In the genomic region with DNA sequence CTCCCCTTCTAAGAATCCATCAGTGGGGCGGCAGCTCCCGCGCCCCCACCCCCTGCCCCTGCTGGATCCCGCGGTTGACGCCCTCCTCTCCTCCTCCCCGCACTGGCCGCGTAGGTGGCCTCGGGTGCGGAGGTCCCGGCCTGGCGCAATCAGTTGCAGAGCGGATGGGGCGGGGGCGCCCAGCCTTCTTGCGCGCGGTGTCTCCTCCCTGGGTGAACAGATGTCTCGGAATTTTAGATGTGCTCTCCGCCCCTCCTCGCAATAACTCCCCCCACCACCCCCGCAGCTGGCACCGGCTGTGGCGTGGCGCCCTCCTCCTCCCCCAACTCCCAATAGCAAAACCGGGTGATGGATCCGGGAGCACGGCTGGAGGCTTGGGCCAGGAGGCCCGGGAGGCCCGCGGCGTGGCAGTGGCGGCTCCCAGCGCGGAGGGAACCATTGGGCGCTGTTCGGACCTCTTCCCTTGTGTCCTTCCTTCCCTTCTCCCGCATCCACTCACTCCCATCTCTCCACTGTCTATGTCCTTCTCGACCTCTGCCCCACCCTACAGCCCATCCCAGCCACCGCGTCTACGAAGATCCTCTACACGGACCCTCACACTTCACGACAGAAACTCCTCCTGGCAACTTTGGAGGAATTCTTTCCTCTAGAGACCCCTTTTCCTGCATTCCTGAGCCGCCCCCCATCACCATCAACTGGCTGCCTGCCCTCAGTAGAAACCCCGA, we compare ENCODE assay signal across 1 cellular context.
TF ChIP-seq lines count a peak whose summit lies in the region.

No MANE protein-coding gene starts in this region.

TF ChIP-seq in WTC11, 78 proteins besides CTCF, POLR2A, EP300 and RAD21 (continued from another document):
- TF ChIP-seq, protein P1, sequence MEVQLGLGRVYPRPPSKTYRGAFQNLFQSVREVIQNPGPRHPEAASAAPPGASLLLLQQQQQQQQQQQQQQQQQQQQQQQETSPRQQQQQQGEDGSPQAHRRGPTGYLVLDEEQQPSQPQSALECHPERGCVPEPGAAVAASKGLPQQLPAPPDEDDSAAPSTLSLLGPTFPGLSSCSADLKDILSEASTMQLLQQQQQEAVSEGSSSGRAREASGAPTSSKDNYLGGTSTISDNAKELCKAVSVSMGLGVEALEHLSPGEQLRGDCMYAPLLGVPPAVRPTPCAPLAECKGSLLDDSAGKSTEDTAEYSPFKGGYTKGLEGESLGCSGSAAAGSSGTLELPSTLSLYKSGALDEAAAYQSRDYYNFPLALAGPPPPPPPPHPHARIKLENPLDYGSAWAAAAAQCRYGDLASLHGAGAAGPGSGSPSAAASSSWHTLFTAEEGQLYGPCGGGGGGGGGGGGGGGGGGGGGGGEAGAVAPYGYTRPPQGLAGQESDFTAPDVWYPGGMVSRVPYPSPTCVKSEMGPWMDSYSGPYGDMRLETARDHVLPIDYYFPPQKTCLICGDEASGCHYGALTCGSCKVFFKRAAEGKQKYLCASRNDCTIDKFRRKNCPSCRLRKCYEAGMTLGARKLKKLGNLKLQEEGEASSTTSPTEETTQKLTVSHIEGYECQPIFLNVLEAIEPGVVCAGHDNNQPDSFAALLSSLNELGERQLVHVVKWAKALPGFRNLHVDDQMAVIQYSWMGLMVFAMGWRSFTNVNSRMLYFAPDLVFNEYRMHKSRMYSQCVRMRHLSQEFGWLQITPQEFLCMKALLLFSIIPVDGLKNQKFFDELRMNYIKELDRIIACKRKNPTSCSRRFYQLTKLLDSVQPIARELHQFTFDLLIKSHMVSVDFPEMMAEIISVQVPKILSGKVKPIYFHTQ (CRISPR knock-in tag; IDR thresholded peaks at IDR 0.05): no peak
- TF ChIP-seq, protein P2, sequence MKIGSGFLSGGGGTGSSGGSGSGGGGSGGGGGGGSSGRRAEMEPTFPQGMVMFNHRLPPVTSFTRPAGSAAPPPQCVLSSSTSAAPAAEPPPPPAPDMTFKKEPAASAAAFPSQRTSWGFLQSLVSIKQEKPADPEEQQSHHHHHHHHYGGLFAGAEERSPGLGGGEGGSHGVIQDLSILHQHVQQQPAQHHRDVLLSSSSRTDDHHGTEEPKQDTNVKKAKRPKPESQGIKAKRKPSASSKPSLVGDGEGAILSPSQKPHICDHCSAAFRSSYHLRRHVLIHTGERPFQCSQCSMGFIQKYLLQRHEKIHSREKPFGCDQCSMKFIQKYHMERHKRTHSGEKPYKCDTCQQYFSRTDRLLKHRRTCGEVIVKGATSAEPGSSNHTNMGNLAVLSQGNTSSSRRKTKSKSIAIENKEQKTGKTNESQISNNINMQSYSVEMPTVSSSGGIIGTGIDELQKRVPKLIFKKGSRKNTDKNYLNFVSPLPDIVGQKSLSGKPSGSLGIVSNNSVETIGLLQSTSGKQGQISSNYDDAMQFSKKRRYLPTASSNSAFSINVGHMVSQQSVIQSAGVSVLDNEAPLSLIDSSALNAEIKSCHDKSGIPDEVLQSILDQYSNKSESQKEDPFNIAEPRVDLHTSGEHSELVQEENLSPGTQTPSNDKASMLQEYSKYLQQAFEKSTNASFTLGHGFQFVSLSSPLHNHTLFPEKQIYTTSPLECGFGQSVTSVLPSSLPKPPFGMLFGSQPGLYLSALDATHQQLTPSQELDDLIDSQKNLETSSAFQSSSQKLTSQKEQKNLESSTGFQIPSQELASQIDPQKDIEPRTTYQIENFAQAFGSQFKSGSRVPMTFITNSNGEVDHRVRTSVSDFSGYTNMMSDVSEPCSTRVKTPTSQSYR (CRISPR knock-in tag; IDR thresholded peaks at IDR 0.05): no peak
- TF ChIP-seq, protein P3, sequence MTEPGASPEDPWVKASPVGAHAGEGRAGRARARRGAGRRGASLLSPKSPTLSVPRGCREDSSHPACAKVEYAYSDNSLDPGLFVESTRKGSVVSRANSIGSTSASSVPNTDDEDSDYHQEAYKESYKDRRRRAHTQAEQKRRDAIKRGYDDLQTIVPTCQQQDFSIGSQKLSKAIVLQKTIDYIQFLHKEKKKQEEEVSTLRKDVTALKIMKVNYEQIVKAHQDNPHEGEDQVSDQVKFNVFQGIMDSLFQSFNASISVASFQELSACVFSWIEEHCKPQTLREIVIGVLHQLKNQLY (CRISPR knock-in tag; IDR thresholded peaks at IDR 0.05): no peak
- TF ChIP-seq, protein P4, sequence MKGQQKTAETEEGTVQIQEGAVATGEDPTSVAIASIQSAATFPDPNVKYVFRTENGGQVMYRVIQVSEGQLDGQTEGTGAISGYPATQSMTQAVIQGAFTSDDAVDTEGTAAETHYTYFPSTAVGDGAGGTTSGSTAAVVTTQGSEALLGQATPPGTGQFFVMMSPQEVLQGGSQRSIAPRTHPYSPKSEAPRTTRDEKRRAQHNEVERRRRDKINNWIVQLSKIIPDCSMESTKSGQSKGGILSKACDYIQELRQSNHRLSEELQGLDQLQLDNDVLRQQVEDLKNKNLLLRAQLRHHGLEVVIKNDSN (CRISPR knock-in tag; IDR thresholded peaks at IDR 0.05): no peak
